In genomic region chr6:52189974-52190373, GRCh38 we compare ENCODE assay signal across 28 cellular contexts. TPM values are rescaled to one million over a fixed set of nuclear protein-coding genes. Genes with fewer than 3 reads are reported as not detected.
"Had no signal": no experiment of that assay in that cellular context is flagged by ENCODE, and none has a peak within 500 bp of the region (broad histone marks: within the 10 kb centered on the region; RNA-seq: fewer than 3 reads in every experiment).

No MANE protein-coding gene starts in this region.

- DNase-seq: caudate nucleus; effector CD4-positive, alpha-beta T cell; endodermal cell; foreskin melanocyte; head of caudate nucleus; mammary epithelial cell; mucosa of descending colon; naive thymus-derived CD8-positive, alpha-beta T cell; nucleus accumbens; ovary; stimulated activated CD4-positive, alpha-beta T cell treated with anti-CD3 and anti-CD28 coated beads, Interleukin-4, amount 100 ng/mL, for 4 hours; stimulated activated naive B cell treated with anti-CD40 and anti-IgM and Interleukin-4, amounts not matched to agents 10 μg/mL and 1 μg/mL and 100 μg/mL, for 72 hours; stimulated activated naive CD8-positive, alpha-beta T cell treated with anti-CD3 and anti-CD28 coated beads, Interleukin-15, amount 100 ng/mL, for 72 hours; testis had no signal

- H3K79me2 ChIP-seq: hepatocyte had no signal

- H3K36me3 ChIP-seq: neural progenitor cell, ovary, right atrium auricular region, tibial nerve had no signal

- H3K9ac ChIP-seq: neural progenitor cell had no signal

- H3K9me3 ChIP-seq: mucosa of descending colon, ovary, right atrium auricular region, testis, tibial nerve had no signal

- ATAC-seq: mucosa of descending colon; naive thymus-derived CD8-positive, alpha-beta T cell; stimulated activated naive B cell treated with anti-CD40 and anti-IgM and Interleukin-4, amounts not matched to agents 10 μg/mL and 1 μg/mL and 100 μg/mL, for 72 hours; stimulated activated naive CD8-positive, alpha-beta T cell treated with anti-CD3 and anti-CD28 coated beads, Interleukin-15, amount 100 ng/mL, for 72 hours had no signal

- H3K36me3 Mint-ChIP-seq: naive thymus-derived CD8-positive, alpha-beta T cell; neural progenitor cell; stimulated activated naive B cell treated with anti-CD40 and anti-IgM and Interleukin-4, amounts not matched to agents 10 μg/mL and 1 μg/mL and 100 μg/mL, for 72 hours had no signal

- H3K27me3 ChIP-seq: hepatocyte, neural progenitor cell, ovary, right atrium auricular region, testis, tibial nerve had no signal

- H3K27ac Mint-ChIP-seq: neural progenitor cell; stimulated activated naive CD8-positive, alpha-beta T cell treated with anti-CD3 and anti-CD28 coated beads, Interleukin-15, amount 100 ng/mL, for 72 hours had no signal

- H3K4me2 ChIP-seq: hepatocyte, neural progenitor cell had no signal

- H3K27ac ChIP-seq: coronary artery, hepatocyte, neural progenitor cell, ovary, right atrium auricular region, testis, tibial nerve had no signal

- H2AFZ ChIP-seq: hepatocyte, neural progenitor cell had no signal

- H3K4me3 Mint-ChIP-seq: endodermal cell; naive thymus-derived CD8-positive, alpha-beta T cell; neural progenitor cell; stimulated activated naive B cell treated with anti-CD40 and anti-IgM and Interleukin-4, amounts not matched to agents 10 μg/mL and 1 μg/mL and 100 μg/mL, for 72 hours; stimulated activated naive CD8-positive, alpha-beta T cell treated with anti-CD3 and anti-CD28 coated beads, Interleukin-15, amount 100 ng/mL, for 72 hours had no signal

- H3K4me1 ChIP-seq: neural progenitor cell, right atrium auricular region, testis, tibial nerve had no signal

- H3K4me3 ChIP-seq: coronary artery, hepatocyte, mucosa of descending colon, neural progenitor cell, ovary, right atrium auricular region, testis, tibial nerve had no signal

- H3K4me1 Mint-ChIP-seq: endodermal cell; neural progenitor cell; stimulated activated naive CD8-positive, alpha-beta T cell treated with anti-CD3 and anti-CD28 coated beads, Interleukin-15, amount 100 ng/mL, for 72 hours had no signal

RNA-seq across cellular contexts. Expression of gene IL17A, which starts 3.8 kb away (rescaled TPM):
- total RNA-seq: cerebellum; dermis microvascular lymphatic vessel endothelial cell; endodermal cell; endothelial cell of umbilical vein; hepatocyte; kidney epithelial cell; liver; mammary epithelial cell; mesenteric fat pad; mucosa of descending colon; naive thymus-derived CD8-positive, alpha-beta T cell; ovary; posterior vena cava; right atrium auricular region; subcutaneous adipose tissue; testis; tibial nerve; ureter had no signal

RNA-seq across cellular contexts. Expression of gene IL17F, which starts 54.3 kb away (rescaled TPM):
- total RNA-seq: cerebellum; dermis microvascular lymphatic vessel endothelial cell; endodermal cell; endothelial cell of umbilical vein; hepatocyte; kidney epithelial cell; liver; mammary epithelial cell; mesenteric fat pad; mucosa of descending colon; naive thymus-derived CD8-positive, alpha-beta T cell; ovary; posterior vena cava; right atrium auricular region; subcutaneous adipose tissue; testis; tibial nerve; ureter had no signal
